In genomic region chr17:71472809-71473789, GRCh38 we compare ENCODE assay signal across 8 cellular contexts.
A peak's percentile ranks its signal among the peaks of the same experiment; 100 is the strongest.
DNase-seq lines count a peak whose midpoint lies in the region; ATAC-seq, FAIRE-seq and TF ChIP-seq lines count a peak whose summit lies in the region.

No MANE protein-coding gene starts in this region.

- no peaks in the 10 kb centered on the region for H3K4me1 ChIP-seq in astrocyte (ENCODE audit: insufficient read depth, low read length)

- no peak overlapping the region for H3K4me2 ChIP-seq in astrocyte (ENCODE audit: low read length)

- no peak overlapping the region for H3K27ac ChIP-seq in astrocyte (ENCODE audit: low read depth, low read length)

- FAIRE-seq in astrocyte (lab: Jason Lieb, UNC), result peak; percentile 72

- TF ChIP-seq CTCF in astrocyte (IDR thresholded peaks at IDR 0.05; ENCODE audit: insufficient read depth, low read depth, low read length), result peak; percentile 73

- no peaks in the 10 kb centered on the region for H3K36me3 Mint-ChIP-seq in astrocyte (ENCODE audit: low read depth, unreplicated experiment)
- H3K36me3 Mint-ChIP-seq in activated CD4-positive, alpha-beta memory T cell treated with anti-CD3 and anti-CD28 coated beads, Interleukin-2, amount 10 ng/mL, durations not matched to agents 7 days and 5 days (ENCODE audit: low read depth), result no peaks in the 10 kb centered on the region

- CTCF ChIA-PET in activated CD4-positive, alpha-beta memory T cell treated with anti-CD3 and anti-CD28 coated beads, Interleukin-2, amount 10 ng/mL, durations not matched to agents 7 days and 5 days (lab: Charles Lee), result interaction anchor here (1.0 to 1.5 kb wide), 3 partner anchors 13 to 1067 kb away, joined by 3 to 4 read pairs (median 3); no protein-coding TSS in a partner anchor

- no peak overlapping the region for H3K27ac Mint-ChIP-seq in astrocyte (ENCODE audit: unreplicated experiment)
- no peak overlapping the region for H3K27ac Mint-ChIP-seq in activated CD4-positive, alpha-beta memory T cell treated with anti-CD3 and anti-CD28 coated beads, Interleukin-2, amount 10 ng/mL, durations not matched to agents 7 days and 5 days

- no peak for ATAC-seq in GM18511 (IDR thresholded peaks at IDR 0.05; ENCODE audit: unreplicated experiment)

- peak; percentile 85 for DNase-seq in DMS53 (lab: John Stamatoyannopoulos, UW)
- peak; percentile 42 for DNase-seq in HCEC 1CT
- peak; percentile 68 to 83 for DNase-seq in NCI-H2081 (lab: John Stamatoyannopoulos, UW)
- peak; percentile 49 for DNase-seq in astrocyte (ENCODE audit: low read depth)
- peak; percentile 59 for DNase-seq in inferior parietal cortex (ENCODE audit: extremely low spot score)
- no peak for DNase-seq in UCSD-AML1 (lab: John Stamatoyannopoulos, UW; ENCODE audit: unreplicated experiment)
- DNase-seq in activated CD4-positive, alpha-beta memory T cell treated with anti-CD3 and anti-CD28 coated beads, Interleukin-2, amount 10 ng/mL, durations not matched to agents 7 days and 5 days, result no peak

- H3K9me3 Mint-ChIP-seq in astrocyte (ENCODE audit: unreplicated experiment), result no peaks in the 10 kb centered on the region
- no peaks in the 10 kb centered on the region for H3K9me3 Mint-ChIP-seq in activated CD4-positive, alpha-beta memory T cell treated with anti-CD3 and anti-CD28 coated beads, Interleukin-2, amount 10 ng/mL, durations not matched to agents 7 days and 5 days

- no peaks in the 10 kb centered on the region for H3K27me3 Mint-ChIP-seq in astrocyte (ENCODE audit: low read depth, unreplicated experiment)
- no peaks in the 10 kb centered on the region for H3K27me3 Mint-ChIP-seq in activated CD4-positive, alpha-beta memory T cell treated with anti-CD3 and anti-CD28 coated beads, Interleukin-2, amount 10 ng/mL, durations not matched to agents 7 days and 5 days

- H3K4me3 ChIP-seq in astrocyte (ENCODE audit: insufficient read depth, low read depth, low read length), result no peak overlapping the region

- POLR2A ChIA-PET in activated CD4-positive, alpha-beta memory T cell treated with anti-CD3 and anti-CD28 coated beads, Interleukin-2, amount 10 ng/mL, durations not matched to agents 7 days and 5 days (lab: Charles Lee), result no interaction called here

- H2AFZ ChIP-seq in astrocyte (ENCODE audit: low read depth, low read length), result no peak overlapping the region

- H3K27me3 ChIP-seq in astrocyte (ENCODE audit: insufficient read depth, low read length), result no peaks in the 10 kb centered on the region

- no peaks in the 10 kb centered on the region for H3K9me3 ChIP-seq in astrocyte (ENCODE audit: insufficient read depth, low read depth, low read length)

- H3K79me2 ChIP-seq in astrocyte (ENCODE audit: insufficient read depth, low read length), result no peaks in the 10 kb centered on the region

- no peak overlapping the region for H3K9ac ChIP-seq in astrocyte (ENCODE audit: low read length)

- no peak overlapping the region for H3K4me3 Mint-ChIP-seq in astrocyte (ENCODE audit: unreplicated experiment)
- no peak overlapping the region for H3K4me3 Mint-ChIP-seq in activated CD4-positive, alpha-beta memory T cell treated with anti-CD3 and anti-CD28 coated beads, Interleukin-2, amount 10 ng/mL, durations not matched to agents 7 days and 5 days

- H4K20me1 ChIP-seq in astrocyte (ENCODE audit: insufficient read depth, low read length), result no peaks in the 10 kb centered on the region

- peaks cover 4% of the 10 kb centered on the region for H3K4me1 Mint-ChIP-seq in astrocyte (ENCODE audit: low read depth, unreplicated experiment)
- H3K4me1 Mint-ChIP-seq in activated CD4-positive, alpha-beta memory T cell treated with anti-CD3 and anti-CD28 coated beads, Interleukin-2, amount 10 ng/mL, durations not matched to agents 7 days and 5 days, result no peaks in the 10 kb centered on the region

- H3K36me3 ChIP-seq in astrocyte (ENCODE audit: insufficient read depth, low read length), result no peaks in the 10 kb centered on the region

Comparison
In these comparisons a context has a peak if more than half of its experiments do, and no peak if none do; other contexts are left out.
1. DNase-seq: peak in DMS53 (single experiment), HCEC 1CT (single experiment), NCI-H2081 (2 of 2), astrocyte (single experiment) and inferior parietal cortex (single experiment); none in UCSD-AML1 (single experiment) and activated CD4-positive, alpha-beta memory T cell treated with anti-CD3 and anti-CD28 coated beads, Interleukin-2, amount 10 ng/mL, durations not matched to agents 7 days and 5 days (single experiment).